In the genomic region with DNA sequence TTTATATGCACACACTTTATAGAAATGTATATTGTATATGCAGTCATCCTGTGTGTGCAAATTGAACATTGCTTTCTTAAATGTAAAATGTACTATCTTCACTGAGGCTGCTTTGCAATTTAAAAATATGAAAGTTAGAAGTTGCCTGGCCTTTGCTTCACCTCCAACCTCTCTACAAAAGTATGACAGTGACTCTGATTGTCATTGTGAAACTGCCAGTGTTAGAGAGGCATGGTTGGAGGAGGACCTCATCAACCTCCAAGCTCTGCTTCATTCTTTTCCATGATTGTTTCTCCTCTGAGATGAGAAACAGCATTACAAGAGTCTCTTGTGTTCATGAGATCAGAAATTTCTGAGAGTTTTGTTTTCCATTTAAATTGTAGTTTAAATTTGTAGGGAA, we compare ENCODE assay signal across 26 cellular contexts.
DNase-seq lines count a peak whose midpoint lies in the region; ATAC-seq lines count a peak whose summit lies in the region.
"Had no signal": no experiment of that assay in that cellular context is flagged by ENCODE, and none has a peak within 500 bp of the region (broad histone marks: within the 10 kb centered on the region; RNA-seq: fewer than 3 reads in every experiment).

No MANE protein-coding gene starts in this region.

- H3K27me3 Mint-ChIP-seq in activated T-helper 17 cell treated with anti-CD3 and anti-CD28 coated beads, Interleukin-2, amount 50 U/mL, for 72 hours, result no peaks in the 10 kb centered on the region

- H3K4me3 Mint-ChIP-seq in activated T-helper 17 cell treated with anti-CD3 and anti-CD28 coated beads, Interleukin-2, amount 50 U/mL, for 72 hours, result no peak overlapping the region
- H3K4me3 Mint-ChIP-seq: CD8-positive, alpha-beta memory T cell; dendritic cell treated with granulocyte-macrophage colony-stimulating factor and Interleukin-4, amounts not matched to agents 40 ng/mL and 50 ng/mL, for 4 days; mesothelial cell of epicardium; natural killer cell treated with Interleukin-12 subunit alpha and Interleukin-12 subunit beta and Interleukin-15 and Interleukin-18, amount 100 ng/mL, for 72 hours; T-cell had no signal

- H3K27ac Mint-ChIP-seq in activated T-helper 17 cell treated with anti-CD3 and anti-CD28 coated beads, Interleukin-2, amount 50 U/mL, for 72 hours, result peak overlapping the region; percentile 61
- H3K27ac Mint-ChIP-seq: CD8-positive, alpha-beta memory T cell; dendritic cell treated with granulocyte-macrophage colony-stimulating factor and Interleukin-4, amounts not matched to agents 40 ng/mL and 50 ng/mL, for 4 days; mesothelial cell of epicardium; natural killer cell treated with Interleukin-12 subunit alpha and Interleukin-12 subunit beta and Interleukin-15 and Interleukin-18, amount 100 ng/mL, for 72 hours; T-cell had no signal

- no peaks in the 10 kb centered on the region for H3K36me3 Mint-ChIP-seq in activated T-helper 17 cell treated with anti-CD3 and anti-CD28 coated beads, Interleukin-2, amount 50 U/mL, for 72 hours (ENCODE audit: low read depth)
- H3K36me3 Mint-ChIP-seq: CD8-positive, alpha-beta memory T cell; mesothelial cell of epicardium; natural killer cell treated with Interleukin-12 subunit alpha and Interleukin-12 subunit beta and Interleukin-15 and Interleukin-18, amount 100 ng/mL, for 72 hours; T-cell had no signal

- ATAC-seq in GM18858 (IDR thresholded peaks at IDR 0.05; ENCODE audit: unreplicated experiment) (peak; percentile 62), GM21526 (IDR thresholded peaks at IDR 0.05; ENCODE audit: low FRiP score, unreplicated experiment) (peak; percentile 53), HG02884 (IDR thresholded peaks at IDR 0.05; ENCODE audit: unreplicated experiment) (peak; percentile 79), esophagus mucosa (no peak), GM21447 (IDR thresholded peaks at IDR 0.05; ENCODE audit: unreplicated experiment) (no peak)
- peak; percentile 19 for ATAC-seq in activated T-helper 17 cell treated with anti-CD3 and anti-CD28 coated beads, Interleukin-2, amount 50 U/mL, for 72 hours (replicated peaks)
- ATAC-seq: natural killer cell treated with Interleukin-12 subunit alpha and Interleukin-12 subunit beta and Interleukin-15 and Interleukin-18, amount 100 ng/mL, for 72 hours; right cardiac atrium; T-cell had no signal

- in situ Hi-C loops in ACHN (cut with HindIII; ENCODE audit: low pct_ligation_motif_present, low pct_unique_long_range_greater_than_20kb, low sequenced_read_pairs), result no loop called here

- DNase-seq in activated CD4-positive, alpha-beta T cell treated with anti-CD3 and anti-CD28 coated beads for 4 hours, result no peak
- no peak for DNase-seq in ACHN
- DNase-seq: activated CD8-positive, alpha-beta memory T cell treated with anti-CD3 and anti-CD28 coated beads, Interleukin-2, amount 50 U/mL, for 4 hours; adrenal gland; AML-193; CD8-positive, alpha-beta memory T cell; head of caudate nucleus; KG1; left lung; MV-4-11; NCI-H187; OCI-M1; ovary; right cardiac atrium; Right ventricle myocardium superior; substantia nigra; T-cell had no signal

- H3K4me1 Mint-ChIP-seq in activated T-helper 17 cell treated with anti-CD3 and anti-CD28 coated beads, Interleukin-2, amount 50 U/mL, for 72 hours, result no peaks in the 10 kb centered on the region
- H3K4me1 Mint-ChIP-seq: CD8-positive, alpha-beta memory T cell; mesothelial cell of epicardium; T-cell had no signal

- H3K9me3 Mint-ChIP-seq in activated T-helper 17 cell treated with anti-CD3 and anti-CD28 coated beads, Interleukin-2, amount 50 U/mL, for 72 hours, result no peaks in the 10 kb centered on the region
- H3K9me3 Mint-ChIP-seq: mesothelial cell of epicardium; natural killer cell treated with Interleukin-12 subunit alpha and Interleukin-12 subunit beta and Interleukin-15 and Interleukin-18, amount 100 ng/mL, for 72 hours; T-cell had no signal

Comparison
In these comparisons a context has a peak if more than half of its experiments do, and no peak if none do; other contexts are left out.
1. ATAC-seq: peak in GM18858 (single experiment), GM21526 (single experiment), HG02884 (single experiment) and activated T-helper 17 cell treated with anti-CD3 and anti-CD28 coated beads, Interleukin-2, amount 50 U/mL, for 72 hours (single experiment); none in esophagus mucosa (single experiment) and GM21447 (single experiment).